ENCODE assay signal across 15 cellular contexts in the genomic region with DNA sequence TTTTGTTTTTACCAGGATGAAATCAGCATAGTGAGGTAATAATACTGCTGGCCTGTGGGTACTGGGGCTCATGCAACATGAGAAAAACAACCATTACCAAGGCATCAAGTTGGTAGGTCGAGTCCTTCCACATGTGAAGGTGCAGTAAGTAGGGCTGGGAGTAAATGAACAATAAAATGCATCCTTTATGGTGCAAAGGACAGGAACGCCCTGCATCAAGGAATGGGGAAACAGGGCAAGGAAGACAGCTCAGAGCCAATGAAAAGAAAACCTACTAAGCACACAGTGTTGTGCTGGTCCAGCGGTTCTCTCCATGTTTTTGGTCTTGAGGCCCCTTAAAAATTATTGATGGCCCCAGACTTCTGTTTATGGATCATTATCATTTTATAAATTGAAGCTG.
"Had no signal": no experiment of that assay in that cellular context is flagged by ENCODE, and none has a peak within 500 bp of the region (broad histone marks: within the 10 kb centered on the region; RNA-seq: fewer than 3 reads in every experiment).

No MANE protein-coding gene starts in this region.

- H3K4me1 ChIP-seq: esophagus squamous epithelium, lower lobe of right lung, psoas muscle had no signal

- H3K36me3 ChIP-seq: esophagus squamous epithelium, left ventricle myocardium inferior, lower lobe of right lung, tibial artery had no signal

- FAIRE-seq: keratinocyte had no signal

- H3K4me3 ChIP-seq: esophagus squamous epithelium, left ventricle myocardium inferior, lower lobe of right lung, psoas muscle, smooth muscle cell, tibial artery had no signal

- H3K9me3 ChIP-seq: esophagus squamous epithelium, lower lobe of right lung, psoas muscle, tibial artery had no signal

- H3K27me3 ChIP-seq: tibial artery had no signal

- H3K27ac ChIP-seq: epithelial cell of prostate, lower lobe of right lung, psoas muscle had no signal

- DNase-seq: effector memory CD8-positive, alpha-beta T cell; esophagus squamous epithelium; foreskin fibroblast; immature natural killer cell; left ventricle myocardium inferior; lower lobe of right lung; naive thymus-derived CD4-positive, alpha-beta T cell; nephron progenitor cell; psoas muscle; stimulated activated CD4-positive, alpha-beta T cell treated with anti-CD3 and anti-CD28 coated beads, Interleukin-2, amount 100 ng/mL, for 48 hours; stimulated activated naive CD4-positive, alpha-beta T cell treated with Interleukin-2 at 50 U/mL for 16 hours; tibial artery had no signal
